Comparison of ENCODE assay signal across 20 cellular contexts in the genomic region with DNA sequence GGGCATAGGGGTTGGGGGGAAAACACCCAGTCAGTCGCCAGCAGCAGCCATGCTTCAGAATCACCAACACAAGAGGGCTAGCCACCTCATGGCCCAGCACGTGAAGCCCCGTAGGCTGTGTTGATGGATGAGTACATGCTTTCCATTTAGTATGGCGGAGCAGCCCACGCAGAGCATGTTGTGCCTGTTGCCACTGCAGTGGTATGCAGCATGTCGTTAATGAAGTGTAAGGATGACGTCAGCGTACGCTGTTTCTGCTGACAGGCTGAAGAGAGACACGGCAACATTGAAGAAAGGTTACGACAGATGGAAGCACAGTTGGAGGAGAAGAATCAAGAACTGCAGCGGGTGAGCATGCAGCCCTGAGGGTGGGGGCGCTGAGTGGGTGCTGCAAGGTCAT.
A peak's percentile ranks its signal among the peaks of the same experiment; 100 is the strongest.
DNase-seq lines count a peak whose midpoint lies in the region; ATAC-seq and TF ChIP-seq lines count a peak whose summit lies in the region.
"Had no signal": no experiment of that assay in that cellular context is flagged by ENCODE, and none has a peak within 500 bp of the region (broad histone marks: within the 10 kb centered on the region; RNA-seq: fewer than 3 reads in every experiment).

No MANE protein-coding gene starts in this region.

- H3K4me3 ChIP-seq in right atrium auricular region (no peak overlapping the region), foreskin fibroblast (ENCODE audit: low read depth in 1 of 2, low read length in 2 of 2) (no peak overlapping the region)
- H3K4me3 ChIP-seq: BLaER1 treated with 17β-estradiol and CSF1 and Interleukin-3, amounts not matched to agents 10 nM and 100 nM; coronary artery; hepatocyte; K562; lung; SK-N-MC had no signal

- DNase-seq in Right ventricle myocardium superior (no peak), right atrium auricular region (ENCODE audit: low spot score) (no peak), astrocyte of the hippocampus (ENCODE audit: low read depth, low spot score) (peak; percentile 50), foreskin fibroblast (peak; percentile 29 to 84), UCSD-AML1 (lab: John Stamatoyannopoulos, UW; ENCODE audit: unreplicated experiment) (no peak)
- DNase-seq: activated CD4-positive, alpha-beta T cell treated with anti-CD3 and anti-CD28 coated beads, Interleukin-2, amount 50 U/mL, for 48 hours; activated gamma-delta T cell treated with Interleukin-2 at 50 U/mL for 16 hours; activated T-cell treated with anti-CD3 and anti-CD28 coated beads for 4 hours; NCI-H1930; NK-92 treated with Interleukin-12 subunit alpha and Interleukin-12 subunit beta, amount 100 ng/mL, for 24 hours; stimulated activated CD8-positive, alpha-beta memory T cell treated with anti-CD3 and anti-CD28 coated beads, Interleukin-4, amount 100 ng/mL, for 48 hours had no signal

- intact Hi-C loops in Right ventricle myocardium superior (cut with DNase I) = no loop called here

- H3K9me3 ChIP-seq in right atrium auricular region = no peaks in the 10 kb centered on the region
- H3K9me3 ChIP-seq: BLaER1 treated with 17β-estradiol and CSF1 and Interleukin-3, amounts not matched to agents 10 nM and 100 nM had no signal

- TF ChIP-seq CTCF in right atrium auricular region (IDR thresholded peaks at IDR 0.05) (no peak), foreskin fibroblast (IDR thresholded peaks at IDR 0.05; ENCODE audit: low read depth, low read length) (no peak)

- no peaks in the 10 kb centered on the region for H3K27me3 ChIP-seq in right atrium auricular region
- H3K27me3 ChIP-seq: BLaER1 treated with 17β-estradiol and CSF1 and Interleukin-3, amounts not matched to agents 10 nM and 100 nM; hepatocyte had no signal

- peaks cover 87% of the 10 kb centered on the region for H3K36me3 ChIP-seq in right atrium auricular region

- no peaks in the 10 kb centered on the region for H3K4me1 ChIP-seq in right atrium auricular region

- H3K27ac ChIP-seq in right atrium auricular region = no peak overlapping the region
- H3K27ac ChIP-seq in temporal lobe (ENCODE audit: low read depth, low read length) = peak overlapping the region; percentile 75
- H3K27ac ChIP-seq: BLaER1 treated with 17β-estradiol and CSF1 and Interleukin-3, amounts not matched to agents 10 nM and 100 nM; coronary artery; hepatocyte; SK-N-MC had no signal

- TF ChIP-seq POLR2A in GM18505 (IDR thresholded peaks at IDR 0.05; ENCODE audit: borderline replicate concordance, extremely low read depth, insufficient read depth, insufficient read length) = no peak

- ATAC-seq in Right ventricle myocardium superior (ENCODE audit: poor library complexity) (peak; percentile 19), GM18505 (IDR thresholded peaks at IDR 0.05; ENCODE audit: unreplicated experiment) (no peak), GM18511 (IDR thresholded peaks at IDR 0.05; ENCODE audit: unreplicated experiment) (no peak)
- ATAC-seq: K562 had no signal

Comparison
In these comparisons a context has a peak if more than half of its experiments do, and no peak if none do; other contexts are left out.
1. DNase-seq: peak in astrocyte of the hippocampus (single experiment) and foreskin fibroblast (2 of 2); none in Right ventricle myocardium superior (single experiment), right atrium auricular region (single experiment) and UCSD-AML1 (single experiment).